20 cellular contexts compared by ENCODE assay signal in the genomic region with DNA sequence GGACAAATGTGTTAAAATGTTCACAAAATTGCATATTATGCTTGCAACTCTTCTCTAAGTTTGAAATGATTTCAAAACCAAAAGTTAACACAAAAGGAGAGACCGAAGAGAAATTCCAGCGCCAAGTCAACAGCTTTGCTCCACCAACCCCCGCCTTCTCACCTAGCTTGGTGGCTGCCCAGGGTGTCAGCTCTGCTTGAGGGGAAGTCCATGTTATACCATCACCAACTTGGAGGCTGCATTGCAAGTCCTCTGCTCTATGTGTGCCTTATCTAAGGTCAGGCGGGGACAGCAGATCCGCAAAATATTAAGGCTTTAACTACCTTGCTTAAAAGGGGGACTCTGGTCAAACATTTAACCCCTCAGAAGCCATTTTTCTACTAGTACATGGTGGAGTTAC. TPM values are rescaled to one million over a fixed set of nuclear protein-coding genes. Genes with fewer than 3 reads are reported as not detected.
"Had no signal": no experiment of that assay in that cellular context is flagged by ENCODE, and none has a peak within 500 bp of the region (broad histone marks: within the 10 kb centered on the region; RNA-seq: fewer than 3 reads in every experiment).

No MANE protein-coding gene starts in this region.

- H3K4me1 Mint-ChIP-seq: activated naive CD4-positive, alpha-beta T cell treated with anti-CD3 and anti-CD28 coated beads, Interleukin-2, amount 50 U/mL, for 24 hours; memory B cell had no signal

- H3K4me1 ChIP-seq: sigmoid colon had no signal

- H3K4me3 Mint-ChIP-seq: activated CD8-positive, alpha-beta T cell treated with anti-CD3 and anti-CD28 coated beads, Interleukin-2, amount 10 ng/mL, durations not matched to agents 7 days and 5 days; activated naive CD4-positive, alpha-beta T cell treated with anti-CD3 and anti-CD28 coated beads, Interleukin-2, amount 50 U/mL, for 24 hours; activated T-helper 1 cell treated with anti-CD3 and anti-CD28 coated beads, Interleukin-12 subunit alpha, Interleukin-12 subunit beta, Interleukin-2, Interleukin-4 antibody, amounts not matched to agents 30 ng/mL and 10 ng/mL and 1 ng/mL, durations not matched to agents 14 hours and 24 hours and 36 hours; brain; memory B cell; neural crest cell had no signal

- H3K9me3 Mint-ChIP-seq: activated naive CD4-positive, alpha-beta T cell treated with anti-CD3 and anti-CD28 coated beads, Interleukin-2, amount 50 U/mL, for 24 hours; activated T-helper 1 cell treated with anti-CD3 and anti-CD28 coated beads, Interleukin-12 subunit alpha, Interleukin-12 subunit beta, Interleukin-2, Interleukin-4 antibody, amounts not matched to agents 30 ng/mL and 10 ng/mL and 1 ng/mL, durations not matched to agents 14 hours and 24 hours and 36 hours; brain; memory B cell; neural crest cell had no signal

- H3K27me3 ChIP-seq: sigmoid colon had no signal

- H3K27ac Mint-ChIP-seq: activated CD8-positive, alpha-beta T cell treated with anti-CD3 and anti-CD28 coated beads, Interleukin-2, amount 10 ng/mL, durations not matched to agents 7 days and 5 days; activated naive CD4-positive, alpha-beta T cell treated with anti-CD3 and anti-CD28 coated beads, Interleukin-2, amount 50 U/mL, for 24 hours; activated T-helper 1 cell treated with anti-CD3 and anti-CD28 coated beads, Interleukin-12 subunit alpha, Interleukin-12 subunit beta, Interleukin-2, Interleukin-4 antibody, amounts not matched to agents 30 ng/mL and 10 ng/mL and 1 ng/mL, durations not matched to agents 14 hours and 24 hours and 36 hours; brain; memory B cell had no signal

- H3K4me3 ChIP-seq: sigmoid colon, smooth muscle cell, thoracic aorta had no signal

- H3K9me3 ChIP-seq: sigmoid colon, thoracic aorta had no signal

- H3K4me2 ChIP-seq: smooth muscle cell had no signal

- H3K36me3 ChIP-seq: sigmoid colon, thoracic aorta had no signal

- ATAC-seq: activated CD8-positive, alpha-beta T cell treated with anti-CD3 and anti-CD28 coated beads, Interleukin-2, amount 10 ng/mL, durations not matched to agents 7 days and 5 days had no signal

- H3K36me3 Mint-ChIP-seq: activated naive CD4-positive, alpha-beta T cell treated with anti-CD3 and anti-CD28 coated beads, Interleukin-2, amount 50 U/mL, for 24 hours; brain; memory B cell had no signal

- DNase-seq: activated CD4-positive, alpha-beta T cell treated with anti-CD3 and anti-CD28 coated beads for 1 hour; activated CD4-positive, alpha-beta T cell treated with anti-CD3 and anti-CD28 coated beads, Interleukin-2, amount 50 U/mL, for 1 hour; activated CD8-positive, alpha-beta T cell treated with anti-CD3 and anti-CD28 coated beads, Interleukin-2, amount 10 ng/mL, durations not matched to agents 7 days and 5 days; activated gamma-delta T cell treated with Interleukin-2 at 50 U/mL for 16 hours; anterior cingulate cortex; erythroblast; foreskin fibroblast; kidney; sigmoid colon; stimulated activated CD4-positive, alpha-beta T cell treated with anti-CD3 and anti-CD28 coated beads, Interleukin-2, amount 100 ng/mL, for 48 hours; stimulated activated naive CD4-positive, alpha-beta T cell treated with Interleukin-2 at 50 U/mL for 16 hours; T-helper 1 cell had no signal

- H3K27me3 Mint-ChIP-seq: brain had no signal

- H3K27ac ChIP-seq: sigmoid colon, thoracic aorta had no signal

RNA-seq across cellular contexts. Expression of a gene that starts 14.6 kb away (rescaled TPM):
- total RNA-seq: activated T-helper 1 cell treated with anti-CD3 and anti-CD28 coated beads, Interleukin-12 subunit alpha, Interleukin-12 subunit beta, Interleukin-2, Interleukin-4 antibody, amounts not matched to agents 30 ng/mL and 10 ng/mL and 1 ng/mL, durations not matched to agents 14 hours and 24 hours and 36 hours; fibroblast of lung had no signal
